In the genomic region with DNA sequence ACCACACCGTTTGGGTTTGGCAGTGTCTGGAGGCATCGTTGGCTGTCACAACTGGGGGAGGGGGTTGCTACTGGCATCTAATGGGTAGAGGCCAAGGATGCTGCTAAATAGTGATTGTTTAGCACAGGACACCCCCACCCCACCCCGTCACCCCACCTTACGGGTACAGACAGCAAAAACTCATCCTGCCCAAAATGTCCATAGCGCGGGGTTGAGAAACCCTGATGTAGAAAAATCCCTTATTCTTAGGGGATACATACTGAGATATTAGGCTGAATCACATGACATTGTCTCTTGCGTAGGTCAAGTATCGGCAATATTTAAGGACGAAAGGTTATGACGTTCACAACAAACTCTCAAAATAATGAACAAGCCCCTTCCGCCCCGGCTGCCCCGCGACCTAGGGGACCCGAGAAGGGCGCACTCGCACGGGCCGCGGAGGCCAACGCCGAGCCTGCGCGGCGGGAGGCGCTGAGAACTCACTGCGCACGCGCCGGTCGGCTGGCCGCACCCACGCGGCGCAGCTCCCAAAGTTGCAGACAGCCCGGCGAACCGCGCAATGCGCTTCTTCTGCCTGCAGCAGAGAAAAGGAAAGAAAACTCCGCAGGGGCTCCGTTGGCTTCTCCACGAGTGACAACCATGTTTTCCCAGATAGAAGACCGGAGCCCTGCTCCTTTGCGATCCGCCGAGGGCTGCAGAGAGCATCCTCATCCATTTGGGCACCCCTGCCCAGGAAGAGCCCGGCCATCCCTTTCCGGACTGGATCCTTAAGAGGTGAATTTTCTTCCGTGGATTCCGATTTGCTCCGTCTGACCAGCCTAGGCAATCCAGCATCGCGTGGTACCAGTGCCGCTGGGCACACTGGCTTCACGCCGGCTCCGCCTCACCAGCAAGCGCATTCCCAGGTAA, we compare ENCODE assay signal across 1 cellular context.
TF ChIP-seq lines count a peak whose summit lies in the region.

No MANE protein-coding gene starts in this region.

TF ChIP-seq in SK-N-SH, 30 proteins besides CTCF, POLR2A, EP300 and RAD21 (continued from another document):
- peak; percentile 52; the same call in 1 of the 2 replicates for TF ChIP-seq TAF1 (IDR thresholded peaks at IDR 0.05; ENCODE audit: borderline replicate concordance, low read depth, low read length)
